1 cellular context compared by ENCODE assay signal in the genomic region with DNA sequence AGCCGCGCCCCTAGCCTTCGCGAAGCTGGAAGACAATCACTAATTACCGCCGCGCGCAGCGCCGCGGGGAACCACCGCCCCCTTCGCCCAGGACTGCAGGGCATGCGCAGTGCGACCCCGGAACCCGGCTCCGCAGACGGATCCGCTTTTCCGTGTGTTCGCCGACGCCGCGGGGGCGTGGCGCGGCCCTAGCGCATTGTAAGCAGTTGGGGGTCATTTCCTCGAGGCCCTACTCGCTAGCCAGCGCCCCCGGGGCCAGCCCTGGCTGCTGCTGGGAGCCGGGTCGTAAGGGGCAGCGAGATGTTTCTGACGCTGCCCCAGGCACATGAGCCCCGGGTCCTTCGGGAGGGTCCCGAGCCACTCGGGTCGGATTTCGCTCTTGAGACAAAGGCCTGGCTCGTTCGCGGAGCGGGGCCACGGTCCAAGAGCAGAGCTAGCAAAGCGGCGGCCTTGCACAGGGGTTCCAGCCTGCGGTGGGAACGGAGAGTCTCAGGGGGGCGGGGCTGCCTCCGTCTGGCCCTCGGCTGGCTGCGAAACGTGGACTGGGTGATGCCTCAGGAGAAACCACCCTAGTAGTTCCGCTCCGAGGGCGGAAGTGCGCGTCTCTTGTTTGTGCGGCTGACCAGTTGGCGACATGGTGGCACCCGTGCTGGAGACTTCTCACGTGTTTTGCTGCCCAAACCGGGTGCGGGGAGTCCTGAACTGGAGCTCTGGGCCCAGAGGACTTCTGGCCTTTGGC.
TF ChIP-seq lines count a peak whose summit lies in the region.

A gene with protein sequence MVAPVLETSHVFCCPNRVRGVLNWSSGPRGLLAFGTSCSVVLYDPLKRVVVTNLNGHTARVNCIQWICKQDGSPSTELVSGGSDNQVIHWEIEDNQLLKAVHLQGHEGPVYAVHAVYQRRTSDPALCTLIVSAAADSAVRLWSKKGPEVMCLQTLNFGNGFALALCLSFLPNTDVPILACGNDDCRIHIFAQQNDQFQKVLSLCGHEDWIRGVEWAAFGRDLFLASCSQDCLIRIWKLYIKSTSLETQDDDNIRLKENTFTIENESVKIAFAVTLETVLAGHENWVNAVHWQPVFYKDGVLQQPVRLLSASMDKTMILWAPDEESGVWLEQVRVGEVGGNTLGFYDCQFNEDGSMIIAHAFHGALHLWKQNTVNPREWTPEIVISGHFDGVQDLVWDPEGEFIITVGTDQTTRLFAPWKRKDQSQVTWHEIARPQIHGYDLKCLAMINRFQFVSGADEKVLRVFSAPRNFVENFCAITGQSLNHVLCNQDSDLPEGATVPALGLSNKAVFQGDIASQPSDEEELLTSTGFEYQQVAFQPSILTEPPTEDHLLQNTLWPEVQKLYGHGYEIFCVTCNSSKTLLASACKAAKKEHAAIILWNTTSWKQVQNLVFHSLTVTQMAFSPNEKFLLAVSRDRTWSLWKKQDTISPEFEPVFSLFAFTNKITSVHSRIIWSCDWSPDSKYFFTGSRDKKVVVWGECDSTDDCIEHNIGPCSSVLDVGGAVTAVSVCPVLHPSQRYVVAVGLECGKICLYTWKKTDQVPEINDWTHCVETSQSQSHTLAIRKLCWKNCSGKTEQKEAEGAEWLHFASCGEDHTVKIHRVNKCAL (plus strand): TSS at position 600 of the 739 bp plus-strand sequence. CDS start 35 bp downstream, at position 635.
Gene SLC39A6 (minus strand): TSS at position 41 of the 739 bp plus-strand sequence. CDS start 2,333 bp downstream, outside the sequence.

TF ChIP-seq in HepG2, 621 proteins besides CTCF, POLR2A, EP300 and RAD21 (continued from another document and continues in another):
- peak; percentile 52; the same call in 1 of the 2 replicates for TF ChIP-seq ZNF30 (CRISPR knock-in tag; IDR thresholded peaks at IDR 0.05)
- peak; percentile 65 to 82; a peak in 3 of 4 replicates for TF ChIP-seq HMGXB4 (CRISPR knock-in tag; IDR thresholded peaks at IDR 0.05; ENCODE audit: borderline replicate concordance in 1 of 2, low read depth in 1 of 2)
- peak; percentile 45; the same call in 1 of the 2 replicates for TF ChIP-seq KLF15 (CRISPR knock-in tag; IDR thresholded peaks at IDR 0.05; ENCODE audit: borderline replicate concordance)
- peak; percentile 78; the same call in 1 of the 2 replicates for TF ChIP-seq ZNF136 (CRISPR knock-in tag; IDR thresholded peaks at IDR 0.05; ENCODE audit: low read depth)
- peak; percentile 80 for TF ChIP-seq BATF2 (CRISPR knock-in tag; IDR thresholded peaks at IDR 0.05)
- peak; percentile 84 for TF ChIP-seq ELF4 (CRISPR knock-in tag; IDR thresholded peaks at IDR 0.05; ENCODE audit: borderline replicate concordance)
- TF ChIP-seq MTA3 (CRISPR knock-in tag; IDR thresholded peaks at IDR 0.05): no peak
- TF ChIP-seq PRPF4 (IDR thresholded peaks at IDR 0.05; ENCODE audit: low read depth, low read length, poor library complexity, severe bottlenecking): no peak
- peak; percentile 74 for TF ChIP-seq DRAP1 (CRISPR knock-in tag; IDR thresholded peaks at IDR 0.05)
- peak; percentile 51; the same call in 1 of the 2 replicates for TF ChIP-seq CBX5 (CRISPR knock-in tag; IDR thresholded peaks at IDR 0.05; ENCODE audit: borderline replicate concordance)
- peak; percentile 76; the same call in 1 of the 2 replicates for TF ChIP-seq ZNF800 (CRISPR knock-in tag; IDR thresholded peaks at IDR 0.05)
- TF ChIP-seq WIZ (CRISPR knock-in tag; IDR thresholded peaks at IDR 0.05): peak; percentile 60; the same call in 1 of the 2 replicates
- 0 out of 2 replicates have a peak, but pooled peaks have one; percentile 13 for TF ChIP-seq AHDC1 (CRISPR knock-in tag; IDR thresholded peaks at IDR 0.05; ENCODE audit: borderline replicate concordance)
- peak; percentile 67; the same call in 1 of the 2 replicates for TF ChIP-seq ZNF780A (CRISPR knock-in tag; IDR thresholded peaks at IDR 0.05)
- 0 out of 2 replicates have a peak, but pooled peaks have one; percentile 46 for TF ChIP-seq ZNF564 (CRISPR knock-in tag; IDR thresholded peaks at IDR 0.05)
- TF ChIP-seq ZSCAN22 (CRISPR knock-in tag; IDR thresholded peaks at IDR 0.05): no peak
- TF ChIP-seq RARG (CRISPR knock-in tag; IDR thresholded peaks at IDR 0.05; ENCODE audit: low read depth): no peak
- peak; percentile 14; the same call in 1 of the 2 replicates for TF ChIP-seq CEBPG (CRISPR knock-in tag; IDR thresholded peaks at IDR 0.05)
- TF ChIP-seq ZNF17 (CRISPR knock-in tag; IDR thresholded peaks at IDR 0.05): no peak
- TF ChIP-seq USF2 (IDR thresholded peaks at IDR 0.05; ENCODE audit: low read depth, low read length): no peak
- TF ChIP-seq USF2 (CRISPR knock-in tag; IDR thresholded peaks at IDR 0.05; ENCODE audit: borderline replicate concordance): peak; percentile 54; the same call in 1 of the 2 replicates
- peak; percentile 84 for TF ChIP-seq POLR2G (IDR thresholded peaks at IDR 0.05; ENCODE audit: low read depth, low read length)
- TF ChIP-seq HNRNPH1 (optimal IDR thresholded peaks at IDR 0.05; ENCODE audit: low read depth, low read length): no peak
- peak; percentile 69; the same call in 1 of the 2 replicates for TF ChIP-seq STAT6 (CRISPR knock-in tag; IDR thresholded peaks at IDR 0.05; ENCODE audit: borderline replicate concordance)
- TF ChIP-seq FOXK1 (CRISPR knock-in tag; IDR thresholded peaks at IDR 0.05; ENCODE audit: borderline replicate concordance, low read depth): peak; percentile 48; the same call in 1 of the 2 replicates
- TF ChIP-seq ZNF234 (CRISPR knock-in tag; conservative IDR thresholded peaks at IDR 0.05): no peak
- peak; percentile 80 for TF ChIP-seq SP5 (CRISPR knock-in tag; IDR thresholded peaks at IDR 0.05; ENCODE audit: borderline replicate concordance, low read depth)
- TF ChIP-seq SRY (CRISPR knock-in tag; IDR thresholded peaks at IDR 0.05): peak; percentile 47; the same call in 1 of the 2 replicates
- peak; percentile 23 for TF ChIP-seq HNRNPK (IDR thresholded peaks at IDR 0.05; ENCODE audit: low read depth, low read length, poor library complexity, severe bottlenecking)
